Comparison of ENCODE assay signal across 8 cellular contexts in the genomic region with DNA sequence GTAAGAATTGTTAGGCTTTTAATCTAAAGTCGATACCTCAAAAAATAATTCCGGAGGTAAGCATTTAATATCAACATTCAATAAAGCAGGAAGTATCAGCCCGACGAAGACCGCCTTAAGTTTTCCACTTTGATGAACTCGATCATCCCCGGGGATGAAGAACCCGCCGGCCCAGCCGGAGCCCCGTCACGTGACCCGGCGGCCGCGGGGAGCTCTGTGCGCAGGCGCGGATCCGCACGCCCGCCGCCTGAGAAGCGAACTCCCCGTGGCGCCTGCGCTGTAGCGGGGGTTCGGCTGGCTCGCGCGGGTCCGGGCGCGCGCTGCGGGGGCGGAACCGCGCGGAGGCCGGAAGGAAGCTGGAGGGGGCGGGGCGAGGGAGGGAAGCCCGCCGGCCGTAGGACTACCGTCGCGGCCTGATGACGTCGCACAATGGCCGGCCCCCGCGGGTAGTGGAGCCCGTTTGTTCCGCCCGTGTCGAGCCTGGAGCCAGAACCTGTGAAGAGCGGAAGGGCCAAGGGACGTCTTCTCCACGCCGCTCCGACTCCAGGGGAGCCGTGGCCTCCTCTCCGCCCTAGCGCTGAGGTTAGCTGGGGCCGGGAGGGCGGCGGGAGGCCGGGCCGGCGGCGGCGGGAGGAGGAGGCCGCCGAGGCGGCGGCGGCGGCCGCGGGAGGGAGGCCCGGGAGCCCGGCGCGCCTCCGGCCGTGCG. TPM values are rescaled to one million over a fixed set of nuclear protein-coding genes. Genes with fewer than 3 reads are reported as not detected.
DNase-seq lines count a peak whose midpoint lies in the region; ATAC-seq and TF ChIP-seq lines count a peak whose summit lies in the region.

TSS of gene ZC3H18 (plus strand) at position 419 of the 706 bp plus-strand sequence. CDS start 6,721 bp downstream, outside the sequence.

- no peaks in the 10 kb centered on the region for H3K36me3 ChIP-seq in right lobe of liver

- H3K4me1 Mint-ChIP-seq in activated CD4-positive, alpha-beta memory T cell treated with anti-CD3 and anti-CD28 coated beads for 36 hours (ENCODE audit: low read depth) = peaks cover 40% of the 10 kb centered on the region

- POLR2A ChIA-PET in activated CD4-positive, alpha-beta memory T cell treated with anti-CD3 and anti-CD28 coated beads for 36 hours (lab: Charles Lee) = interaction anchor here (0.8 to 2.1 kb wide), 16 partner anchors 9 to 320 kb away, joined by 3 to 24 read pairs (median 4); partner anchors contain the start of genes APRT, IL17C and MVD

- H3K27me3 ChIP-seq in dorsolateral prefrontal cortex (no peaks in the 10 kb centered on the region), right lobe of liver (no peaks in the 10 kb centered on the region)

- H3K27ac ChIP-seq in dorsolateral prefrontal cortex = peak within 1 kb of the TSS in 57 of 59 donors; percentile 33 to 91 (median 81)
- peak within 1 kb of the TSS; percentile 53 to 80 (median 66) for H3K27ac ChIP-seq in right lobe of liver

- intact Hi-C loops in activated CD4-positive, alpha-beta memory T cell treated with anti-CD3 and anti-CD28 coated beads for 36 hours (cut with micrococcal nuclease) = loop anchor here (1.0 to 2.0 kb wide), 6 partner anchors 21 to 619 kb away; partner anchors contain the start of genes BANP, CTU2, CYBA and MVD
- intact Hi-C loops in dorsolateral prefrontal cortex (cut with DNase I) (loop anchor here (2.0 to 10.0 kb wide), 7 partner anchors 37 to 647 kb away; partner anchors contain the start of genes CTU2 (in 2 of the 2), RNF166 (in 2 of the 2), CDT1 (in 1 of the 2) and MVD (in 1 of the 2)), right lobe of liver (cut with DNase I) (no loop called here)

- H3K4me3 ChIP-seq in dorsolateral prefrontal cortex (peak within 1 kb of the TSS; percentile 53 to 98 (median 85)), right lobe of liver (peak within 1 kb of the TSS; percentile 76 to 88 (median 86))

- peaks cover 0 to 13% (median 7%) of the 10 kb centered on the region in 4 donors for H3K4me1 ChIP-seq in right lobe of liver

- TF ChIP-seq CTCF in dorsolateral prefrontal cortex (IDR thresholded peaks at IDR 0.05 in 54 of 56, conservative IDR thresholded peaks at IDR 0.05 in 2 of 56; ENCODE audit: low read depth in 1 of 56, partially characterized antibody in 56 of 56) (peak in 23 of 56 donors; percentile 2 to 56 (median 22)), right lobe of liver (IDR thresholded peaks at IDR 0.05) (no peak)

- DNase-seq in C1 segment of cervical spinal cord (lab: John Stamatoyannopoulos, UW) = peak; percentile 72 to 99 (median 90)
- peak; percentile 95 for DNase-seq in HK-2 (ENCODE audit: unreplicated experiment)
- DNase-seq in NCI-H82 treated with DMSO at 0.1 percent for 48 hours (lab: John Stamatoyannopoulos, UW; ENCODE audit: unreplicated experiment) = peak; percentile 69
- peak; percentile 98 for DNase-seq in activated CD4-positive, alpha-beta memory T cell treated with anti-CD3 and anti-CD28 coated beads for 36 hours
- DNase-seq in dorsolateral prefrontal cortex = peak; percentile 83 to 95 (median 94)
- DNase-seq in right lobe of liver = peak; percentile 98
- DNase-seq in stimulated activated CD4-positive, alpha-beta T cell treated with anti-CD3 and anti-CD28 coated beads, Interleukin-4, amount 100 ng/mL, for 24 hours = peak; percentile 97

- peak; percentile 67 for ATAC-seq in GM19438 (IDR thresholded peaks at IDR 0.05; ENCODE audit: low read depth, unreplicated experiment)
- ATAC-seq in right lobe of liver = peak; percentile 97 to 99 (median 98)

- CTCF ChIA-PET in activated CD4-positive, alpha-beta memory T cell treated with anti-CD3 and anti-CD28 coated beads for 36 hours (lab: Charles Lee) = interaction anchor here (0.9 to 2.2 kb wide), 11 partner anchors 9 to 619 kb away, joined by 3 to 8 read pairs (median 5); partner anchors contain the start of gene BANP

- H3K4me3 Mint-ChIP-seq in activated CD4-positive, alpha-beta memory T cell treated with anti-CD3 and anti-CD28 coated beads for 36 hours = peak within 1 kb of the TSS; percentile 84

- H3K9me3 Mint-ChIP-seq in activated CD4-positive, alpha-beta memory T cell treated with anti-CD3 and anti-CD28 coated beads for 36 hours = no peaks in the 10 kb centered on the region

- WGBS in right lobe of liver (ENCODE audit: insufficient coverage, low coverage, low lambda C conversion rate, missing lambda C conversion rate) = 0% methylated on average over 8 of the region's 90 CpGs

- peak within 1 kb of the TSS; percentile 83 for H3K27ac Mint-ChIP-seq in activated CD4-positive, alpha-beta memory T cell treated with anti-CD3 and anti-CD28 coated beads for 36 hours

- H3K9me3 ChIP-seq in right lobe of liver = no peaks in the 10 kb centered on the region

- no peaks in the 10 kb centered on the region for H3K27me3 Mint-ChIP-seq in activated CD4-positive, alpha-beta memory T cell treated with anti-CD3 and anti-CD28 coated beads for 36 hours

- TF ChIP-seq POLR2A in right lobe of liver (IDR thresholded peaks at IDR 0.05) = peak; percentile 51

- H3K36me3 Mint-ChIP-seq in activated CD4-positive, alpha-beta memory T cell treated with anti-CD3 and anti-CD28 coated beads for 36 hours = peaks cover 9% of the 10 kb centered on the region

RNA-seq across cellular contexts. Expression of gene ZC3H18, which starts in this region (rescaled TPM):
- total RNA-seq in activated CD4-positive, alpha-beta memory T cell treated with anti-CD3 and anti-CD28 coated beads for 36 hours = 10 to 100 TPM; 72.0 to 72.7 TPM
- total RNA-seq in dorsolateral prefrontal cortex = 10 to 100 TPM; 29.2 to 64.6 (median 46.8) TPM
- total RNA-seq in right lobe of liver = 10 to 100 TPM in 5 of 6 experiments, 1 to 10 TPM in 1; 8.7 to 22.8 (median 16.4) TPM

Comparison
In these comparisons a context has a peak if more than half of its experiments do, and no peak if none do; other contexts are left out.
1. Peak in every context shown above with its lines: DNase-seq, ATAC-seq, H3K4me3 ChIP-seq and H3K27ac ChIP-seq.
2. intact Hi-C loops: an anchor here in activated CD4-positive, alpha-beta memory T cell treated with anti-CD3 and anti-CD28 coated beads for 36 hours (1.0 to 2.0 kb wide) and dorsolateral prefrontal cortex (2.0 to 10.0 kb wide); none called in right lobe of liver.